Comparison of ENCODE assay signal across 19 cellular contexts in genomic region chr1:244102051-244102450, GRCh38. TPM values are rescaled to one million over a fixed set of nuclear protein-coding genes. Genes with fewer than 3 reads are reported as not detected.
DNase-seq lines count a peak whose midpoint lies in the region; ATAC-seq and TF ChIP-seq lines count a peak whose summit lies in the region.
"Had no signal": no experiment of that assay in that cellular context is flagged by ENCODE, and none has a peak within 500 bp of the region (broad histone marks: within the 10 kb centered on the region; RNA-seq: fewer than 3 reads in every experiment).

No MANE protein-coding gene starts in this region.

- H3K27me3 Mint-ChIP-seq in GM23338 (ENCODE audit: insufficient read depth, low read depth, poor library complexity) (no peaks in the 10 kb centered on the region), endodermal cell (ENCODE audit: insufficient read depth) (no peaks in the 10 kb centered on the region), HFFc6 (ENCODE audit: insufficient read depth) (no peaks in the 10 kb centered on the region; the same call in 1 of the 2 replicates)

- H3K79me2 ChIP-seq in GM23338 (replicated peaks; ENCODE audit: insufficient read depth): no peaks in the 10 kb centered on the region

- peak overlapping the region; percentile 69; the same call in 1 of the 2 replicates for H2AFZ ChIP-seq in GM23338

- H3K9me2 ChIP-seq in GM23338 (ENCODE audit: insufficient read depth): no peaks in the 10 kb centered on the region

- H3F3A ChIP-seq in GM23338 (replicated peaks; ENCODE audit: low read depth): no peaks in the 10 kb centered on the region

- ATAC-seq in GM23338 (peak; percentile 72), lower lobe of right lung (no peak)
- ATAC-seq: A549; CD8-positive, alpha-beta T cell; GM12878 had no signal

- TF ChIP-seq CTCF in GM23338 (conservative IDR thresholded peaks at IDR 0.05; ENCODE audit: low read depth in 2 of 2): no peak
- no peak for TF ChIP-seq CTCF in endodermal cell (conservative IDR thresholded peaks at IDR 0.05)
- no peak for TF ChIP-seq CTCF in lower lobe of right lung (IDR thresholded peaks at IDR 0.05)
- TF ChIP-seq CTCF in HFFc6 (IDR thresholded peaks at IDR 0.05): no peak

- no peak overlapping the region for H3K4me3 ChIP-seq in GM23338
- no peak overlapping the region for H3K4me3 ChIP-seq in endodermal cell (ENCODE audit: low read length)
- H3K4me3 ChIP-seq in lower lobe of right lung: no peak overlapping the region
- H3K4me3 ChIP-seq: A549, GM12878 had no signal

- H3K27me3 ChIP-seq in GM23338 (ENCODE audit: insufficient read depth) (no peaks in the 10 kb centered on the region), endodermal cell (ENCODE audit: control insufficient read depth, insufficient read depth, low read length, poor library complexity, severe bottlenecking) (no peaks in the 10 kb centered on the region), lower lobe of right lung (ENCODE audit: low read depth) (peaks cover 11% of the 10 kb centered on the region)

- no peaks in the 10 kb centered on the region; the same call in 1 of the 2 replicates for H3K4me1 ChIP-seq in GM23338 (ENCODE audit: insufficient read depth)
- H3K4me1 ChIP-seq in endodermal cell (ENCODE audit: control insufficient read depth, insufficient read depth, low read length): no peaks in the 10 kb centered on the region
- H3K4me1 ChIP-seq in lower lobe of right lung: peaks cover 7% of the 10 kb centered on the region

- no peaks in the 10 kb centered on the region for H3K9me3 Mint-ChIP-seq in GM23338
- peaks cover 7% of the 10 kb centered on the region for H3K9me3 Mint-ChIP-seq in endodermal cell
- no peaks in the 10 kb centered on the region for H3K9me3 Mint-ChIP-seq in HFFc6
- H3K9me3 Mint-ChIP-seq: CD8-positive, alpha-beta T cell had no signal

- no peaks in the 10 kb centered on the region; the same call in 1 of the 2 replicates for H4K20me1 ChIP-seq in GM23338 (replicated peaks; ENCODE audit: insufficient read depth)

- H3K36me3 Mint-ChIP-seq in GM23338 (ENCODE audit: low read depth): no peaks in the 10 kb centered on the region
- H3K36me3 Mint-ChIP-seq in endodermal cell (ENCODE audit: low read depth): no peaks in the 10 kb centered on the region
- H3K36me3 Mint-ChIP-seq in HFFc6 (ENCODE audit: low read depth): peaks cover 6% of the 10 kb centered on the region
- H3K36me3 Mint-ChIP-seq: CD8-positive, alpha-beta T cell had no signal

- H3K4me3 Mint-ChIP-seq in GM23338 (no peak overlapping the region), endodermal cell (no peak overlapping the region), HFFc6 (no peak overlapping the region)
- H3K4me3 Mint-ChIP-seq: CD8-positive, alpha-beta T cell had no signal

- H3K4me1 Mint-ChIP-seq in GM23338 (peaks cover 10% of the 10 kb centered on the region), endodermal cell (peaks cover 3% of the 10 kb centered on the region), HFFc6 (ENCODE audit: low read depth) (peaks cover 55% of the 10 kb centered on the region)

- no peak overlapping the region for H3K27ac ChIP-seq in GM23338 (ENCODE audit: low read depth)
- peak overlapping the region; percentile 57 for H3K27ac ChIP-seq in endodermal cell (ENCODE audit: low read depth, low read length)
- H3K27ac ChIP-seq in lower lobe of right lung: no peak overlapping the region
- H3K27ac ChIP-seq: A549, HL-60, KMS-11 had no signal

- H3K9me3 ChIP-seq in endodermal cell (ENCODE audit: control insufficient read depth, low read length) (no peaks in the 10 kb centered on the region), lower lobe of right lung (no peaks in the 10 kb centered on the region)
- H3K9me3 ChIP-seq: A549 had no signal

- H3K4me2 ChIP-seq in GM23338: no peak overlapping the region
- H3K4me2 ChIP-seq: A549, KMS-11 had no signal

- 66 to 88% methylated on average over 6 to 10 of the region's 10 CpGs for WGBS in endodermal cell (ENCODE audit: insufficient coverage in 1 of 2, insufficient read length in 1 of 2), 2 experiments

- DNase-seq in GM23338 (ENCODE audit: low spot score) (no peak), SHP77 (lab: John Stamatoyannopoulos, UW) (peak; percentile 85 to 87), endodermal cell (no peak), retina (peak; percentile 65), lower lobe of right lung (no peak), DMS114 treated with DMSO at 0.1 percent for 48 hours (lab: John Stamatoyannopoulos, UW; ENCODE audit: unreplicated experiment) (no peak), HFFc6 (no peak)
- DNase-seq: Calu3; CD8-positive, alpha-beta T cell; EL; MV-4-11; NCI-H187 treated with DMSO at 0.1 percent for 48 hours; NCI-H226; NCI-H526 treated with DMSO at 0.1 percent for 48 hours; Right ventricle myocardium superior had no signal

- H3K27ac Mint-ChIP-seq in GM23338: no peak overlapping the region
- no peak overlapping the region for H3K27ac Mint-ChIP-seq in endodermal cell
- no peak overlapping the region for H3K27ac Mint-ChIP-seq in HFFc6
- H3K27ac Mint-ChIP-seq: CD8-positive, alpha-beta T cell had no signal

- H3K36me3 ChIP-seq in GM23338 (ENCODE audit: insufficient read depth) (no peaks in the 10 kb centered on the region), endodermal cell (ENCODE audit: control insufficient read depth, insufficient read depth, low read length) (no peaks in the 10 kb centered on the region), lower lobe of right lung (no peaks in the 10 kb centered on the region)

- H3K9ac ChIP-seq in endodermal cell (ENCODE audit: extremely low read depth, low read length, poor library complexity, severe bottlenecking): no peak overlapping the region
- H3K9ac ChIP-seq: KMS-11 had no signal

- intact Hi-C loops in lower lobe of right lung (cut with DNase I): no loop called here

TF ChIP-seq in GM23338, 12 proteins besides CTCF, POLR2A, EP300 and RAD21 (continues in another document):
- TF ChIP-seq POLR2AphosphoS5 (IDR thresholded peaks at IDR 0.05; ENCODE audit: low read depth): no peak
- TF ChIP-seq, protein P1, sequence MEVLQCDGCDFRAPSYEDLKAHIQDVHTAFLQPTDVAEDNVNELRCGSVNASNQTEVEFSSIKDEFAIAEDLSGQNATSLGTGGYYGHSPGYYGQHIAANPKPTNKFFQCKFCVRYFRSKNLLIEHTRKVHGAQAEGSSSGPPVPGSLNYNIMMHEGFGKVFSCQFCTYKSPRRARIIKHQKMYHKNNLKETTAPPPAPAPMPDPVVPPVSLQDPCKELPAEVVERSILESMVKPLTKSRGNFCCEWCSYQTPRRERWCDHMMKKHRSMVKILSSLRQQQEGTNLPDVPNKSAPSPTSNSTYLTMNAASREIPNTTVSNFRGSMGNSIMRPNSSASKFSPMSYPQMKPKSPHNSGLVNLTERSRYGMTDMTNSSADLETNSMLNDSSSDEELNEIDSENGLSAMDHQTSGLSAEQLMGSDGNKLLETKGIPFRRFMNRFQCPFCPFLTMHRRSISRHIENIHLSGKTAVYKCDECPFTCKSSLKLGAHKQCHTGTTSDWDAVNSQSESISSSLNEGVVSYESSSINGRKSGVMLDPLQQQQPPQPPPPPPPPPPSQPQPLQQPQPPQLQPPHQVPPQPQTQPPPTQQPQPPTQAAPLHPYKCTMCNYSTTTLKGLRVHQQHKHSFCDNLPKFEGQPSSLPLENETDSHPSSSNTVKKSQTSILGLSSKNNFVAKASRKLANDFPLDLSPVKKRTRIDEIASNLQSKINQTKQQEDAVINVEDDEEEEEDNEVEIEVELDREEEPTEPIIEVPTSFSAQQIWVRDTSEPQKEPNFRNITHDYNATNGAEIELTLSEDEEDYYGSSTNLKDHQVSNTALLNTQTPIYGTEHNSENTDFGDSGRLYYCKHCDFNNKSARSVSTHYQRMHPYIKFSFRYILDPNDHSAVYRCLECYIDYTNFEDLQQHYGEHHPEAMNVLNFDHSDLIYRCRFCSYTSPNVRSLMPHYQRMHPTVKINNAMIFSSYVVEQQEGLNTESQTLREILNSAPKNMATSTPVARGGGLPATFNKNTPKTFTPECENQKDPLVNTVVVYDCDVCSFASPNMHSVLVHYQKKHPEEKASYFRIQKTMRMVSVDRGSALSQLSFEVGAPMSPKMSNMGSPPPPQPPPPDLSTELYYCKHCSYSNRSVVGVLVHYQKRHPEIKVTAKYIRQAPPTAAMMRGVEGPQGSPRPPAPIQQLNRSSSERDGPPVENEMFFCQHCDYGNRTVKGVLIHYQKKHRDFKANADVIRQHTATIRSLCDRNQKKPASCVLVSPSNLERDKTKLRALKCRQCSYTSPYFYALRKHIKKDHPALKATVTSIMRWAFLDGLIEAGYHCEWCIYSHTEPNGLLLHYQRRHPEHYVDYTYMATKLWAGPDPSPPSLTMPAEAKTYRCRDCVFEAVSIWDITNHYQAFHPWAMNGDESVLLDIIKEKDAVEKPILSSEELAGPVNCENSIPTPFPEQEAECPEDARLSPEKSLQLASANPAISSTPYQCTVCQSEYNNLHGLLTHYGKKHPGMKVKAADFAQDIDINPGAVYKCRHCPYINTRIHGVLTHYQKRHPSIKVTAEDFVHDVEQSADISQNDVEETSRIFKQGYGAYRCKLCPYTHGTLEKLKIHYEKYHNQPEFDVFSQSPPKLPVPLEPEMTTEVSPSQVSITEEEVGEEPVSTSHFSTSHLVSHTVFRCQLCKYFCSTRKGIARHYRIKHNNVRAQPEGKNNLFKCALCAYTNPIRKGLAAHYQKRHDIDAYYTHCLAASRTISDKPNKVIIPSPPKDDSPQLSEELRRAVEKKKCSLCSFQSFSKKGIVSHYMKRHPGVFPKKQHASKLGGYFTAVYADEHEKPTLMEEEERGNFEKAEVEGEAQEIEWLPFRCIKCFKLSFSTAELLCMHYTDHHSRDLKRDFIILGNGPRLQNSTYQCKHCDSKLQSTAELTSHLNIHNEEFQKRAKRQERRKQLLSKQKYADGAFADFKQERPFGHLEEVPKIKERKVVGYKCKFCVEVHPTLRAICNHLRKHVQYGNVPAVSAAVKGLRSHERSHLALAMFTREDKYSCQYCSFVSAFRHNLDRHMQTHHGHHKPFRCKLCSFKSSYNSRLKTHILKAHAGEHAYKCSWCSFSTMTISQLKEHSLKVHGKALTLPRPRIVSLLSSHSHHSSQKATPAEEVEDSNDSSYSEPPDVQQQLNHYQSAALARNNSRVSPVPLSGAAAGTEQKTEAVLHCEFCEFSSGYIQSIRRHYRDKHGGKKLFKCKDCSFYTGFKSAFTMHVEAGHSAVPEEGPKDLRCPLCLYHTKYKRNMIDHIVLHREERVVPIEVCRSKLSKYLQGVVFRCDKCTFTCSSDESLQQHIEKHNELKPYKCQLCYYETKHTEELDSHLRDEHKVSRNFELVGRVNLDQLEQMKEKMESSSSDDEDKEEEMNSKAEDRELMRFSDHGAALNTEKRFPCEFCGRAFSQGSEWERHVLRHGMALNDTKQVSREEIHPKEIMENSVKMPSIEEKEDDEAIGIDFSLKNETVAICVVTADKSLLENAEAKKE (CRISPR knock-in tag; IDR thresholded peaks at IDR 0.05): no peak
- TF ChIP-seq ZNF331 (CRISPR knock-in tag; IDR thresholded peaks at IDR 0.05; ENCODE audit: low read depth): no peak
- no peak for TF ChIP-seq ZNF114 (CRISPR knock-in tag; IDR thresholded peaks at IDR 0.05)

RNA-seq across cellular contexts. Expression of gene ZBTB18, which starts 51.0 kb away (rescaled TPM):
- total RNA-seq in GM23338 (2014; rRNA removed; shearing (Covaris generic)): 12.2 and 16.5 TPM in 2 replicates
- 5.5 and 6.7 TPM in 2 replicates for polyA plus RNA-seq in GM23338 (2016; fragmentation: Nextera tagmentation; extraction: Ambion mirVana)
- total RNA-seq in endodermal cell (10 to 100 TPM; 15.4 to 17.9 TPM), lower lobe of right lung (21.3 TPM)
- 56.0 TPM for polyA plus RNA-seq in endodermal cell (2013, experiment 1 of 2)
- 50.5 TPM for polyA plus RNA-seq in endodermal cell (2013, experiment 2 of 2)
- total RNA-seq in HFFc6 (2021; fragmentation: NEBNext Ultra II Directional; extraction: Animal tissue kit (Norgen Biotek cat#: 25700)): 10 to 100 TPM; 19.4 to 24.5 (median 22.0) TPM

Comparison
In these comparisons a context has a peak if more than half of its experiments do, and no peak if none do; other contexts are left out.
1. DNase-seq: peak in SHP77 (2 of 2) and retina (single experiment); none in GM23338 (single experiment), endodermal cell (single experiment), lower lobe of right lung (single experiment), DMS114 treated with DMSO at 0.1 percent for 48 hours (single experiment) and HFFc6 (single experiment).